Comparison of ENCODE assay signal across 24 cellular contexts in the genomic region with DNA sequence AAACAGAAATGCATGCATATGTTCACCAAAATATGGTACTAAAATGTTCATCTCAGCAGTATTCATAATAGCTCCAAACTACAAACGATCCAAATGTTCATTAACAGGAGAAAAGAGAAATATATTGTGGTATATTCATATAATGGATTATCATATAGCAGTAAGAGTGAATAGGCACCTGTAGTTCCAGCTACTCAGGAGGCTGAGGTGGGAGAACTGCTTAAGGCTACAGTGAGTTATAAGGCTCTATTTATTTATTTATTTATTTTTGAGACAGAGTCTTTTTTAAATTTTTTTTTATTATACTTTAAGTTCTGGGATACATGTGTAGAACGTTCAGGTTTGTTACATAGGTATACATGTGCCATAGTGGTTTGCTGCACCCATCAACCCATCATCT. TPM values are rescaled to one million over a fixed set of nuclear protein-coding genes. Genes with fewer than 3 reads are reported as not detected.
A peak's percentile ranks its signal among the peaks of the same experiment; 100 is the strongest.
DNase-seq lines count a peak whose midpoint lies in the region; ATAC-seq and TF ChIP-seq lines count a peak whose summit lies in the region.
"Had no signal": no experiment of that assay in that cellular context is flagged by ENCODE, and none has a peak within 500 bp of the region (broad histone marks: within the 10 kb centered on the region; RNA-seq: fewer than 3 reads in every experiment).

No MANE protein-coding gene starts in this region.

- H3K23me2 ChIP-seq in H9 (ENCODE audit: insufficient read length, low read depth, low read length, poor library complexity, severe bottlenecking): no peaks in the 10 kb centered on the region

- no peak overlapping the region for H2BK120ac ChIP-seq in H9 (ENCODE audit: low read depth, low read length, poor library complexity, severe bottlenecking)

- H3K36me3 ChIP-seq in CD8-positive, alpha-beta memory T cell (ENCODE audit: insufficient read depth, low read length): peaks cover 31% of the 10 kb centered on the region
- peaks cover 13 to 32% (median 30%) of the 10 kb centered on the region in 3 experiments for H3K36me3 ChIP-seq in naive thymus-derived CD4-positive, alpha-beta T cell (ENCODE audit: control insufficient read depth in 2 of 3, insufficient read depth in 3 of 3, low read length in 3 of 3)

- no peak overlapping the region for H3K23ac ChIP-seq in H9 (ENCODE audit: insufficient read length, low read depth, low read length)

- POLR2A ChIA-PET in activated CD4-positive, alpha-beta T cell treated with anti-CD3 and anti-CD28 coated beads for 36 hours (lab: Charles Lee): interaction anchor here (0.9 kb wide), 1 partner anchor 13 kb away, joined by 6 read pairs; no protein-coding TSS in a partner anchor
- POLR2A ChIA-PET in CD8-positive, alpha-beta memory T cell (lab: Charles Lee): no interaction called here
- POLR2A ChIA-PET in activated CD8-positive, alpha-beta T cell treated with anti-CD3 and anti-CD28 coated beads, Interleukin-2, amount 10 ng/mL, durations not matched to agents 7 days and 5 days (lab: Charles Lee): no interaction called here
- POLR2A ChIA-PET in naive thymus-derived CD4-positive, alpha-beta T cell (lab: Charles Lee): interaction anchor here (9.4 kb wide), 1 partner anchor 15 kb away, joined by 105 read pairs; a partner anchor contains a TSS

- intact Hi-C loops in activated CD4-positive, alpha-beta T cell treated with anti-CD3 and anti-CD28 coated beads for 36 hours (cut with DNase I, micrococcal nuclease): no loop called here
- intact Hi-C loops in naive thymus-derived CD4-positive, alpha-beta T cell (cut with micrococcal nuclease): no loop called here

- no peak overlapping the region for H2BK5ac ChIP-seq in H9 (ENCODE audit: insufficient read length, low read length)

- H3K27ac ChIP-seq in CD8-positive, alpha-beta memory T cell (ENCODE audit: low read depth, low read length): no peak overlapping the region
- H3K27ac ChIP-seq in naive thymus-derived CD4-positive, alpha-beta T cell (ENCODE audit: low read depth, low read length): no peak overlapping the region
- no peak overlapping the region for H3K27ac ChIP-seq in H9 (ENCODE audit: insufficient read length, low read depth, low read length)
- H3K27ac ChIP-seq: brain microvascular endothelial cell, colonic mucosa, psoas muscle had no signal

- H3K4me3 ChIP-seq in CD8-positive, alpha-beta memory T cell (ENCODE audit: low read length): no peak overlapping the region
- H3K4me3 ChIP-seq in naive thymus-derived CD4-positive, alpha-beta T cell (ENCODE audit: low read length): no peak overlapping the region
- H3K4me3 ChIP-seq: colonic mucosa, heart left ventricle, left lung, MG63, psoas muscle, smooth muscle cell, stomach had no signal

- peaks cover 35% of the 10 kb centered on the region for H3K4me1 ChIP-seq in CD8-positive, alpha-beta memory T cell (ENCODE audit: insufficient read depth, low read length)
- peaks cover 12 to 36% of the 10 kb centered on the region in 2 donors for H3K4me1 ChIP-seq in naive thymus-derived CD4-positive, alpha-beta T cell (ENCODE audit: control insufficient read depth in 2 of 2, insufficient read depth in 2 of 2, low read length in 2 of 2)
- H3K4me1 ChIP-seq in H9 (ENCODE audit: insufficient read depth, low read length): peaks cover 5% of the 10 kb centered on the region; the same call in 1 of the 2 replicates
- H3K4me1 ChIP-seq: colonic mucosa, psoas muscle had no signal

- no peak overlapping the region for H3K4me3 Mint-ChIP-seq in activated CD4-positive, alpha-beta T cell treated with anti-CD3 and anti-CD28 coated beads for 36 hours
- peak overlapping the region in 2 of 7 donors; percentile 67 to 71 for H3K4me3 Mint-ChIP-seq in CD8-positive, alpha-beta memory T cell
- H3K4me3 Mint-ChIP-seq in activated CD8-positive, alpha-beta T cell treated with anti-CD3 and anti-CD28 coated beads, Interleukin-2, amount 10 ng/mL, durations not matched to agents 7 days and 5 days: no peak overlapping the region
- H3K4me3 Mint-ChIP-seq in naive thymus-derived CD4-positive, alpha-beta T cell: peak overlapping the region in 5 of 10 donors; percentile 4 to 78 (median 69)
- no peak overlapping the region for H3K4me3 Mint-ChIP-seq in H9

- no peak overlapping the region for H2AFZ ChIP-seq in H9 (ENCODE audit: low read length)

- H4K20me1 ChIP-seq in H9 (ENCODE audit: control insufficient read depth, insufficient read depth, insufficient read length): no peaks in the 10 kb centered on the region

- no peak overlapping the region for H2BK12ac ChIP-seq in H9 (ENCODE audit: insufficient read length, low read depth, low read length)

- peak overlapping the region; percentile 56 for H3K27ac Mint-ChIP-seq in activated CD4-positive, alpha-beta T cell treated with anti-CD3 and anti-CD28 coated beads for 36 hours
- peak overlapping the region in 6 of 8 donors; percentile 2 to 86 (median 70) for H3K27ac Mint-ChIP-seq in CD8-positive, alpha-beta memory T cell
- peak overlapping the region; percentile 68 for H3K27ac Mint-ChIP-seq in activated CD8-positive, alpha-beta T cell treated with anti-CD3 and anti-CD28 coated beads, Interleukin-2, amount 10 ng/mL, durations not matched to agents 7 days and 5 days
- peak overlapping the region; percentile 4 to 96 (median 87) for H3K27ac Mint-ChIP-seq in naive thymus-derived CD4-positive, alpha-beta T cell
- no peak overlapping the region for H3K27ac Mint-ChIP-seq in H9

- H3K4ac ChIP-seq in H9 (ENCODE audit: low read depth, low read length): no peak overlapping the region

- no CpG with 5 or more reads among the region's 2 CpGs for WGBS in H9 (ENCODE audit: extremely low coverage, insufficient read length, low lambda C conversion rate)

- no peaks in the 10 kb centered on the region for H3K79me1 ChIP-seq in H9 (ENCODE audit: insufficient read depth, low read depth, low read length, poor library complexity, severe bottlenecking)

- H3K79me2 ChIP-seq in H9 (ENCODE audit: insufficient read depth, low read length): no peaks in the 10 kb centered on the region

- H2BK20ac ChIP-seq in H9 (ENCODE audit: low read depth, low read length, poor library complexity, severe bottlenecking): no peak overlapping the region

- H2AK5ac ChIP-seq in H9 (ENCODE audit: insufficient read length, low read length): no peak overlapping the region

- H3K36me3 Mint-ChIP-seq in activated CD4-positive, alpha-beta T cell treated with anti-CD3 and anti-CD28 coated beads for 36 hours (ENCODE audit: low read depth): peaks cover 75% of the 10 kb centered on the region
- H3K36me3 Mint-ChIP-seq in CD8-positive, alpha-beta memory T cell: peaks cover 16 to 53% (median 26%) of the 10 kb centered on the region in 3 donors
- peaks cover 63% of the 10 kb centered on the region for H3K36me3 Mint-ChIP-seq in activated CD8-positive, alpha-beta T cell treated with anti-CD3 and anti-CD28 coated beads, Interleukin-2, amount 10 ng/mL, durations not matched to agents 7 days and 5 days (ENCODE audit: low read depth)
- peaks cover 6 to 60% (median 19%) of the 10 kb centered on the region in 5 donors for H3K36me3 Mint-ChIP-seq in naive thymus-derived CD4-positive, alpha-beta T cell
- H3K36me3 Mint-ChIP-seq in H9 (ENCODE audit: insufficient read depth in 1 of 3, low read depth in 3 of 3): peaks cover 0 to 7% (median 0%) of the 10 kb centered on the region in 3 experiments; a peak in 3 of 7 replicates

- no peak overlapping the region for H4K91ac ChIP-seq in H9 (ENCODE audit: insufficient read length, low read depth, low read length)

- no peak overlapping the region for H3K9ac ChIP-seq in H9 (ENCODE audit: extremely low read depth, insufficient read length, low read length)

- no peak overlapping the region for H3K4me2 ChIP-seq in H9 (ENCODE audit: insufficient read depth, insufficient read length, low read length)
- H3K4me2 ChIP-seq: smooth muscle cell had no signal

- no peak for ATAC-seq in activated CD4-positive, alpha-beta T cell treated with anti-CD3 and anti-CD28 coated beads for 36 hours
- ATAC-seq in activated CD8-positive, alpha-beta T cell treated with anti-CD3 and anti-CD28 coated beads, Interleukin-2, amount 10 ng/mL, durations not matched to agents 7 days and 5 days: peak; percentile 22
- ATAC-seq in naive thymus-derived CD4-positive, alpha-beta T cell: peak; percentile 17
- no peak for ATAC-seq in HG02970 (IDR thresholded peaks at IDR 0.05; ENCODE audit: low FRiP score, unreplicated experiment)
- ATAC-seq: heart left ventricle, left lung, psoas muscle had no signal

- H4K5ac ChIP-seq in H9 (ENCODE audit: insufficient read length, low read depth, low read length): no peak overlapping the region

- no peak overlapping the region for H3K14ac ChIP-seq in H9 (ENCODE audit: insufficient read depth, low read length)

- H3K18ac ChIP-seq in H9 (ENCODE audit: insufficient read length, low read depth, low read length): no peak overlapping the region

- CTCF ChIA-PET in activated CD4-positive, alpha-beta T cell treated with anti-CD3 and anti-CD28 coated beads for 36 hours (lab: Charles Lee): interaction anchor here (1.5 to 2.0 kb wide), 3 partner anchors 10 to 91 kb away, joined by 5 to 10 read pairs (median 6); no protein-coding TSS in a partner anchor
- CTCF ChIA-PET in CD8-positive, alpha-beta memory T cell (lab: Charles Lee): interaction anchor here (1.5 kb wide), 1 partner anchor 9 kb away, joined by 3 read pairs; no protein-coding TSS in a partner anchor
- CTCF ChIA-PET in activated CD8-positive, alpha-beta T cell treated with anti-CD3 and anti-CD28 coated beads, Interleukin-2, amount 10 ng/mL, durations not matched to agents 7 days and 5 days (lab: Charles Lee): interaction anchor here (0.7 to 10.0 kb wide), 5 partner anchors 14 to 120 kb away, joined by 3 to 142 read pairs (median 7); a partner anchor contains a TSS
- CTCF ChIA-PET in naive thymus-derived CD4-positive, alpha-beta T cell (lab: Charles Lee): interaction anchor here (0.6 to 2.0 kb wide), 5 partner anchors 12 to 676 kb away, joined by 3 to 7 read pairs (median 4); a partner anchor contains a TSS

- no peak for TF ChIP-seq CTCF in H9 (conservative IDR thresholded peaks at IDR 0.05)

- H3K56ac ChIP-seq in H9 (ENCODE audit: insufficient read length, low read depth, low read length): no peak overlapping the region

- H3K4me1 Mint-ChIP-seq in activated CD4-positive, alpha-beta T cell treated with anti-CD3 and anti-CD28 coated beads for 36 hours: peaks cover 48% of the 10 kb centered on the region
- H3K4me1 Mint-ChIP-seq in CD8-positive, alpha-beta memory T cell: peaks cover 36 to 51% (median 49%) of the 10 kb centered on the region in 3 donors
- peaks cover 47% of the 10 kb centered on the region for H3K4me1 Mint-ChIP-seq in activated CD8-positive, alpha-beta T cell treated with anti-CD3 and anti-CD28 coated beads, Interleukin-2, amount 10 ng/mL, durations not matched to agents 7 days and 5 days (ENCODE audit: low read depth)
- peaks cover 27 to 57% (median 47%) of the 10 kb centered on the region in 7 donors for H3K4me1 Mint-ChIP-seq in naive thymus-derived CD4-positive, alpha-beta T cell
- peaks cover 10 to 16% of the 10 kb centered on the region in 2 experiments for H3K4me1 Mint-ChIP-seq in H9

- H3K27me3 ChIP-seq in CD8-positive, alpha-beta memory T cell (ENCODE audit: insufficient read depth, low read length, poor library complexity, severe bottlenecking): no peaks in the 10 kb centered on the region
- H3K27me3 ChIP-seq in naive thymus-derived CD4-positive, alpha-beta T cell (ENCODE audit: control insufficient read depth in 2 of 2, insufficient read depth in 2 of 2, low read length in 2 of 2): no peaks in the 10 kb centered on the region
- no peaks in the 10 kb centered on the region for H3K27me3 ChIP-seq in H9 (ENCODE audit: insufficient read depth, low read length)
- H3K27me3 ChIP-seq: brain microvascular endothelial cell, colonic mucosa, heart left ventricle, left lung, MG63, stomach had no signal

- no peak overlapping the region for H2BK15ac ChIP-seq in H9 (ENCODE audit: low read depth, low read length)

- H3K27me3 Mint-ChIP-seq in activated CD4-positive, alpha-beta T cell treated with anti-CD3 and anti-CD28 coated beads for 36 hours: no peaks in the 10 kb centered on the region
- peaks cover 0 to 30% of the 10 kb centered on the region in 2 donors for H3K27me3 Mint-ChIP-seq in CD8-positive, alpha-beta memory T cell
- H3K27me3 Mint-ChIP-seq in activated CD8-positive, alpha-beta T cell treated with anti-CD3 and anti-CD28 coated beads, Interleukin-2, amount 10 ng/mL, durations not matched to agents 7 days and 5 days (ENCODE audit: low read depth): no peaks in the 10 kb centered on the region
- no peaks in the 10 kb centered on the region for H3K27me3 Mint-ChIP-seq in naive thymus-derived CD4-positive, alpha-beta T cell
- H3K27me3 Mint-ChIP-seq in H9 (ENCODE audit: low read depth): peaks cover 11% of the 10 kb centered on the region

- H3K9me3 ChIP-seq in CD8-positive, alpha-beta memory T cell (ENCODE audit: low read length): no peaks in the 10 kb centered on the region
- H3K9me3 ChIP-seq in naive thymus-derived CD4-positive, alpha-beta T cell (ENCODE audit: control insufficient read depth in 2 of 3, low read length in 3 of 3): no peaks in the 10 kb centered on the region
- H3K9me3 ChIP-seq in H9 (ENCODE audit: control insufficient read depth, low read depth, low read length): no peaks in the 10 kb centered on the region
- H3K9me3 ChIP-seq: colonic mucosa, stomach had no signal

- no peak for DNase-seq in activated CD4-positive, alpha-beta T cell treated with anti-CD3 and anti-CD28 coated beads for 36 hours
- DNase-seq in activated CD4-positive, alpha-beta T cell treated with anti-CD3 and anti-CD28 coated beads, Interleukin-2, amount 50 U/mL, for 4 hours: no peak
- peak in 2 of 5 donors; percentile 29 to 33 for DNase-seq in CD8-positive, alpha-beta memory T cell
- no peak for DNase-seq in activated CD8-positive, alpha-beta T cell treated with anti-CD3 and anti-CD28 coated beads, Interleukin-2, amount 10 ng/mL, durations not matched to agents 7 days and 5 days
- DNase-seq in naive thymus-derived CD4-positive, alpha-beta T cell: peak in 2 of 9 donors; percentile 4 to 11
- no peak for DNase-seq in putamen (ENCODE audit: low spot score)
- DNase-seq in H9: no peak
- DNase-seq: 8988T; activated CD4-positive, alpha-beta T cell treated with anti-CD3 and anti-CD28 coated beads for 48 hours; brain microvascular endothelial cell; colonic mucosa; heart left ventricle; IMR-90; left lung; MG63; midbrain; NCI-H1694; NCI-H2171 treated with DMSO at 0.1 percent for 48 hours; psoas muscle; stimulated activated CD4-positive, alpha-beta T cell treated with anti-CD3 and anti-CD28 coated beads, Interleukin-2, amount 100 ng/mL, for 48 hours; stomach; SW 1271 had no signal

- H3K9me3 Mint-ChIP-seq in activated CD4-positive, alpha-beta T cell treated with anti-CD3 and anti-CD28 coated beads for 36 hours (ENCODE audit: low read depth): peaks cover 10% of the 10 kb centered on the region
- H3K9me3 Mint-ChIP-seq in CD8-positive, alpha-beta memory T cell: peaks cover 0 to 6% (median 1%) of the 10 kb centered on the region in 5 donors
- H3K9me3 Mint-ChIP-seq in activated CD8-positive, alpha-beta T cell treated with anti-CD3 and anti-CD28 coated beads, Interleukin-2, amount 10 ng/mL, durations not matched to agents 7 days and 5 days (ENCODE audit: insufficient read depth): peaks cover 15% of the 10 kb centered on the region
- H3K9me3 Mint-ChIP-seq in naive thymus-derived CD4-positive, alpha-beta T cell: peaks cover 0 to 40% (median 5%) of the 10 kb centered on the region in 11 donors
- H3K9me3 Mint-ChIP-seq in H9: peaks cover 0 to 16% of the 10 kb centered on the region in 2 experiments; a peak in 3 of 5 replicates

- no peak overlapping the region for H4K8ac ChIP-seq in H9 (replicated peaks; ENCODE audit: insufficient read length, low read depth, low read length)

- H3T11ph ChIP-seq in H9 (ENCODE audit: low read length): no peak overlapping the region

RNA-seq across cellular contexts. Expression of a gene that starts 17.4 kb away (rescaled TPM):
- 100 to 1,000 TPM; 284 to 371 TPM for total RNA-seq in activated CD4-positive, alpha-beta T cell treated with anti-CD3 and anti-CD28 coated beads for 36 hours
- total RNA-seq in CD8-positive, alpha-beta memory T cell: 100 to 1,000 TPM; 267 to 298 TPM
- polyA plus RNA-seq in CD8-positive, alpha-beta memory T cell: 127 TPM
- 10 to 100 TPM; 29.6 to 34.5 TPM for total RNA-seq in activated CD8-positive, alpha-beta T cell treated with anti-CD3 and anti-CD28 coated beads, Interleukin-2, amount 10 ng/mL, durations not matched to agents 7 days and 5 days
- total RNA-seq in naive thymus-derived CD4-positive, alpha-beta T cell: 1,000 to 10,000 TPM in 2 of 5 experiments, 100 to 1,000 TPM in 3; 135 to 2,915 (median 141) TPM
- 10 to 100 TPM; 66.6 to 90.5 TPM for polyA plus RNA-seq in naive thymus-derived CD4-positive, alpha-beta T cell
- total RNA-seq in H9 (2021): 3.7 and 5.6 TPM in 2 replicates

Comparison
In these comparisons a context has a peak if more than half of its experiments do, and no peak if none do; other contexts are left out.
1. ATAC-seq: peak in activated CD8-positive, alpha-beta T cell treated with anti-CD3 and anti-CD28 coated beads, Interleukin-2, amount 10 ng/mL, durations not matched to agents 7 days and 5 days (single experiment) and naive thymus-derived CD4-positive, alpha-beta T cell (single experiment); none in activated CD4-positive, alpha-beta T cell treated with anti-CD3 and anti-CD28 coated beads for 36 hours (single experiment) and HG02970 (single experiment).
2. H3K27ac Mint-ChIP-seq: peak in activated CD4-positive, alpha-beta T cell treated with anti-CD3 and anti-CD28 coated beads for 36 hours (single experiment), CD8-positive, alpha-beta memory T cell (6 of 8), activated CD8-positive, alpha-beta T cell treated with anti-CD3 and anti-CD28 coated beads, Interleukin-2, amount 10 ng/mL, durations not matched to agents 7 days and 5 days (single experiment) and naive thymus-derived CD4-positive, alpha-beta T cell (9 of 9); none in H9 (0 of 3).
3. POLR2A ChIA-PET loops: an anchor here in activated CD4-positive, alpha-beta T cell treated with anti-CD3 and anti-CD28 coated beads for 36 hours (0.9 kb wide) and naive thymus-derived CD4-positive, alpha-beta T cell (9.4 kb wide); none called in CD8-positive, alpha-beta memory T cell and activated CD8-positive, alpha-beta T cell treated with anti-CD3 and anti-CD28 coated beads, Interleukin-2, amount 10 ng/mL, durations not matched to agents 7 days and 5 days.